16 cellular contexts compared by ENCODE assay signal in the genomic region with DNA sequence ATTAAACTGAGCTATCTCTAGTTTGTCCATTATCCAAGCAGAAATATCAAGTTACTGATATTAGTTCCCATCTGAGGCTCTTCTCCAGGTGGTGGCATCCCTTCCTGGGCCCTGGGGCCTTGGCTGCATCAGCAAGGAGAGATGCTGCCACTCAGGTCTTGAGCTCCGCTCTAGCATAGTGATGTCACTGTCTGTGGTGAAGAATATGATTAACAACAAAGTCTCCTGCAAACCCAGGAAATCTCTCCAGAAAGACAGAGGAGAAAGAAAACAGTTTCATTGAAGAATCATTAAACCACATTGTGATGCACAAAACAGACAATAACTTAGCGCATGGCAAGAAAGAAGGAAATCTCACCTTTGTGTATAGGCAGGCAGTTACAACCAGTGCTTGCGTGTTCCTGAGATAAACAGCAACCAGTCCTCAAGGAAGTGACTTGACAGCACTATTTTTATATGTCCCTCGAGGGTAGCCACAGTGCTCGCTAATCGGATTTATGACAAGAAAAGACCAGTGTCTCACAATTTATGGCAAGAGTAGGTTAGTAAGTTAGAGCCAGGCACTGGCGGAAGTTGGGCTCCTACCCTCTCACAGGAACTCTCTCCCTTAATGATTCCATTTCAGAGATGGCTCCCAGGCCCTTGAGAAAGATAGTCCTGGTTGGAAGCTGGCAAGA.
DNase-seq lines count a peak whose midpoint lies in the region; ATAC-seq, FAIRE-seq and TF ChIP-seq lines count a peak whose summit lies in the region.
"Had no signal": no experiment of that assay in that cellular context is flagged by ENCODE, and none has a peak within 500 bp of the region (broad histone marks: within the 10 kb centered on the region; RNA-seq: fewer than 3 reads in every experiment).

No MANE protein-coding gene starts in this region.

- DNase-seq in GDM1 (lab: John Stamatoyannopoulos, UW) (peak; percentile 65), NCI-H82 treated with DMSO at 0.1 percent for 48 hours (lab: John Stamatoyannopoulos, UW; ENCODE audit: unreplicated experiment) (peak; percentile 15), left kidney (ENCODE audit: low read depth, low spot score) (peak; percentile 15), GM12891 (ENCODE audit: insufficient read length, low spot score) (no peak), ureter (ENCODE audit: low spot score) (no peak)
- no peak for DNase-seq in activated T-cell treated with anti-CD3 and anti-CD28 coated beads, Interleukin-2, amount 50 U/mL, for 24 hours
- DNase-seq: ACHN; Caco-2; CD4-positive, CD25-positive, alpha-beta regulatory T cell; GF-D8; GM23248; KG1 had no signal

- no peaks in the 10 kb centered on the region for H4K20me1 ChIP-seq in BLaER1

- H3K9me3 Mint-ChIP-seq in activated T-cell treated with anti-CD3 and anti-CD28 coated beads, Interleukin-2, amount 50 U/mL, for 24 hours: peaks cover 4% of the 10 kb centered on the region

- no peaks in the 10 kb centered on the region for H3K27me3 Mint-ChIP-seq in activated T-cell treated with anti-CD3 and anti-CD28 coated beads, Interleukin-2, amount 50 U/mL, for 24 hours
- H3K27me3 Mint-ChIP-seq: CD4-positive, CD25-positive, alpha-beta regulatory T cell had no signal

- H3K9me3 ChIP-seq in BLaER1: peaks cover 21% of the 10 kb centered on the region
- H3K9me3 ChIP-seq: Caco-2, HAP-1 had no signal

- FAIRE-seq in GM12891 (lab: Jason Lieb, UNC): no peak
- FAIRE-seq: D721Med had no signal

- peak overlapping the region; percentile 69 for H3K4me2 ChIP-seq in BLaER1

- H3K36me3 ChIP-seq in BLaER1: no peaks in the 10 kb centered on the region
- H3K36me3 ChIP-seq: HAP-1 had no signal

- H3K27me3 ChIP-seq in BLaER1: no peaks in the 10 kb centered on the region

- H3K4me1 ChIP-seq in BLaER1: peaks cover 18% of the 10 kb centered on the region
- H3K4me1 ChIP-seq: Caco-2, HAP-1 had no signal

- no peak overlapping the region for H3K27ac Mint-ChIP-seq in activated T-cell treated with anti-CD3 and anti-CD28 coated beads, Interleukin-2, amount 50 U/mL, for 24 hours
- H3K27ac Mint-ChIP-seq: CD4-positive, CD25-positive, alpha-beta regulatory T cell had no signal

- TF ChIP-seq POLR2A in GM12891 (IDR thresholded peaks at IDR 0.05; ENCODE audit: low read depth, low read length): no peak

- no peak overlapping the region; the same call in 1 of the 2 replicates for H3K9ac ChIP-seq in BLaER1
- H3K9ac ChIP-seq: GM23248 had no signal

- H3K4me1 Mint-ChIP-seq in activated T-cell treated with anti-CD3 and anti-CD28 coated beads, Interleukin-2, amount 50 U/mL, for 24 hours (ENCODE audit: low read depth): peaks cover 11% of the 10 kb centered on the region

- no peak overlapping the region for H3K4me3 Mint-ChIP-seq in activated T-cell treated with anti-CD3 and anti-CD28 coated beads, Interleukin-2, amount 50 U/mL, for 24 hours
- H3K4me3 Mint-ChIP-seq: CD4-positive, CD25-positive, alpha-beta regulatory T cell had no signal

- no peak overlapping the region for H3K4me3 ChIP-seq in BLaER1
- H3K4me3 ChIP-seq: GM23248, HAP-1 had no signal

- H3K27ac ChIP-seq in BLaER1: peak overlapping the region; percentile 57; the same call in 1 of the 2 replicates
- H3K27ac ChIP-seq: GM23248 had no signal

- ATAC-seq in HG02938 (IDR thresholded peaks at IDR 0.05; ENCODE audit: unreplicated experiment): no peak

- no peaks in the 10 kb centered on the region for H3K36me3 Mint-ChIP-seq in activated T-cell treated with anti-CD3 and anti-CD28 coated beads, Interleukin-2, amount 50 U/mL, for 24 hours (ENCODE audit: low read depth)
- H3K36me3 Mint-ChIP-seq: CD4-positive, CD25-positive, alpha-beta regulatory T cell had no signal

TF ChIP-seq in GM12891, 5 proteins besides CTCF, POLR2A, EP300 and RAD21:
- TF ChIP-seq TAF1 (IDR thresholded peaks at IDR 0.05; ENCODE audit: low read depth, low read length): no peak
- TF ChIP-seq POLR2AphosphoS5 (IDR thresholded peaks at IDR 0.05; ENCODE audit: low read depth, low read length): no peak
- TF ChIP-seq SPI1 (IDR thresholded peaks at IDR 0.05; ENCODE audit: low read depth, low read length): no peak
- TF ChIP-seq PAX5 (IDR thresholded peaks at IDR 0.05; ENCODE audit: insufficient read depth, low read length, severe bottlenecking): no peak
- no peak for TF ChIP-seq POU2F2 (IDR thresholded peaks at IDR 0.05; ENCODE audit: low read depth, low read length)

Comparison
In these comparisons a context has a peak if more than half of its experiments do, and no peak if none do; other contexts are left out.
1. DNase-seq: peak in GDM1 (single experiment), NCI-H82 treated with DMSO at 0.1 percent for 48 hours (single experiment) and left kidney (single experiment); none in activated T-cell treated with anti-CD3 and anti-CD28 coated beads, Interleukin-2, amount 50 U/mL, for 24 hours (single experiment), GM12891 (single experiment) and ureter (single experiment).